Comparison of ENCODE assay signal across 21 cellular contexts in the genomic region with DNA sequence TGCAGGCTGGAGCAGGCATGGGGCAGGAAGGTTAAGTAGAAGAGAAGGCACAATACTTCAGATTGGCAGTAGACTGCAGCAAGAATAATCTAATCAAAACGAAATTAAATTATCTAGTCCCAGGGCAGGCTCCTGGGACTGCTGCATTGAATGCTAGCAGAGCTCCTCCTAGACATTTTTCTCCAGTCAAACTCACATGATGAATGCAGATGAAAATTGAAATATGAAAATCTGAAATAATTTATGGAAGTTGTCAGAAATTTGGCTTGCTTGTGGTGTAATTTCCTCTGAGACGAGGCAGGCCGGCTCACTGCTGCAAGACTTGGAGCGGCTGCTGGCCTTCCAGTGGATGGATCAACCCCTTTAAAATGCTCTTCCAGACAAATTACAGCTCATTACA.
"Had no signal": no experiment of that assay in that cellular context is flagged by ENCODE, and none has a peak within 500 bp of the region (broad histone marks: within the 10 kb centered on the region; RNA-seq: fewer than 3 reads in every experiment).

No MANE protein-coding gene starts in this region.

- DNase-seq: activated CD4-positive, alpha-beta memory T cell treated with anti-CD3 and anti-CD28 coated beads, Interleukin-2, amount 10 ng/mL, durations not matched to agents 7 days and 5 days; activated CD4-positive, alpha-beta T cell treated with anti-CD3 and anti-CD28 coated beads for 36 hours; activated CD4-positive, alpha-beta T cell treated with anti-CD3 and anti-CD28 coated beads, Interleukin-2, amount 50 U/mL, for 1 hour; activated gamma-delta T cell; activated naive CD4-positive, alpha-beta T cell treated with anti-CD3 and anti-CD28 coated beads for 36 hours; activated T-cell treated with anti-CD3 and anti-CD28 coated beads for 4 hours; activated T-cell treated with anti-CD3 and anti-CD28 coated beads, Interleukin-2, amount 50 U/mL, for 48 hours; amygdala; IMR-90; KBM-7; NCI-H1048; NCI-H2107; NCI-H446 treated with DMSO at 0.1 percent for 48 hours; NCI-H524 treated with DMSO at 0.1 percent for 48 hours; OCI-M1; Right ventricle myocardium superior; SJCRH30; T-cell; T-helper 2 cell had no signal

- H3K9me3 ChIP-seq: SJCRH30 had no signal

- H3K36me3 ChIP-seq: SJCRH30 had no signal

- ATAC-seq: activated CD4-positive, alpha-beta T cell treated with anti-CD3 and anti-CD28 coated beads for 36 hours; activated T-helper 17 cell treated with anti-CD3 and anti-CD28 coated beads, Interleukin-2, amount 50 U/mL, for 72 hours; Panc1; T-cell had no signal

- H3K4me3 ChIP-seq: SJCRH30 had no signal

- H3K27me3 ChIP-seq: SJCRH30 had no signal

- H3K4me1 ChIP-seq: SJCRH30 had no signal
